8 cellular contexts compared by ENCODE assay signal in the genomic region with DNA sequence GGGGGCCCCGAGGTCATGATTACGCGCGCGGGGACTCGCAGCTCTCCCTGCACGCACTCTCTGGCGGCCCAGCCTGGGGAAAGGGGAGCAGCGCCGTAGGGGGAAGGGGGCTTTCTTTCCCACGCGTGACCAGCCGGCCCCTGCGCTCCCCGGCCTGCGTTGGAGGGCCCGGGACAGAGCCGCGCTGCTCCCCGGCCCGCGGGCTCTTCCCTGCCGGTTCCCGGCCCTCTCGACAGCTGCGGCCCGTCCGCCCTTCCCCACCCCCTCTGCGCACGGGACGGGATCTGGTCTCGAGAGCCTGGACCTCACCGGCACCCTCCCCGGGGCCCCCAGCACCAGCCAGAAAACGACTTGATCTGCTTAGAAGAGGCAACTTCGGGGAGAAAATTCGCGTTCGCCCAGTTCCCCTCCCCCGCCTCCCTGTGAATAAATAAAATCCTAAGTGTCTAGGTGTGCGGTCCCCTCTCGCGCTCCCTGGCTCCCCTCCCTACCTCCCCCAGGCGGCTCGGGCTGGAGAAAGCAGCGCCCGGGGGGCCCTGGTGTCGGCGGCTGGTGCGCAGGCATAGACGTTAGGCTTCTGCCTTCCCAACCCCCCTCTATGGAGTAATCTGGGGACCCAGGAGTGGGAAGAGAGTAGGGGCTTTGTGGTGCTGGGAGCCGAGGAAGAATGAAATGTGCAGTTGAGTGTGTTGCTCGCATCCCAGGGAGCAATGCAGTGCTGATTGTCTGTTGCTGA. TPM values are rescaled to one million over a fixed set of nuclear protein-coding genes. Genes with fewer than 3 reads are reported as not detected.
DNase-seq lines count a peak whose midpoint lies in the region; ATAC-seq and TF ChIP-seq lines count a peak whose summit lies in the region.

No MANE protein-coding gene starts in this region.

- H3K36me3 Mint-ChIP-seq in endodermal cell (ENCODE audit: low read depth) = no peaks in the 10 kb centered on the region
- H3K36me3 Mint-ChIP-seq in activated naive CD4-positive, alpha-beta T cell treated with anti-CD3 and anti-CD28 coated beads, Interleukin-2, amount 50 U/mL, for 72 hours = peaks cover 6 to 13% of the 10 kb centered on the region in 2 donors

- H3K9ac ChIP-seq in endodermal cell (ENCODE audit: extremely low read depth, low read length, poor library complexity, severe bottlenecking) = peak overlapping the region; percentile 90

- H3K4me1 ChIP-seq in endodermal cell (ENCODE audit: control insufficient read depth, insufficient read depth, low read length) (peaks cover 6% of the 10 kb centered on the region), lower lobe of right lung (peaks cover 4% of the 10 kb centered on the region), urinary bladder (ENCODE audit: insufficient read depth) (no peaks in the 10 kb centered on the region)

- intact Hi-C loops in lower lobe of right lung (cut with DNase I) = no loop called here

- 0 to 1% methylated on average over 8 to 53 of the region's 53 CpGs for WGBS in endodermal cell (ENCODE audit: insufficient coverage in 1 of 2, insufficient read length in 1 of 2), 2 experiments
- under 1% methylated on average over 53 of the region's 53 CpGs for WGBS in urinary bladder

- DNase-seq in Daoy (ENCODE audit: low read depth) (peak; percentile 63), NCI-H345 treated with DMSO at 0.1 percent for 48 hours (lab: John Stamatoyannopoulos, UW; ENCODE audit: unreplicated experiment) (peak; percentile 49), endodermal cell (peak; percentile 88), lower lobe of right lung (peak; percentile 52), SIG-M5 (lab: John Stamatoyannopoulos, UW) (no peak), NOMO-1 treated with DMSO at 0.1 percent for 48 hours (lab: John Stamatoyannopoulos, UW; ENCODE audit: unreplicated experiment) (no peak)
- no peak for DNase-seq in activated naive CD4-positive, alpha-beta T cell treated with anti-CD3 and anti-CD28 coated beads, Interleukin-2, amount 50 U/mL, for 72 hours (ENCODE audit: low spot score in 2 of 2)

- H3K36me3 ChIP-seq in endodermal cell (ENCODE audit: control insufficient read depth, insufficient read depth, low read length) (no peaks in the 10 kb centered on the region), lower lobe of right lung (no peaks in the 10 kb centered on the region), urinary bladder (ENCODE audit: insufficient read depth) (no peaks in the 10 kb centered on the region)

- H3K27ac Mint-ChIP-seq in endodermal cell = peak overlapping the region; percentile 91
- H3K27ac Mint-ChIP-seq in activated naive CD4-positive, alpha-beta T cell treated with anti-CD3 and anti-CD28 coated beads, Interleukin-2, amount 50 U/mL, for 72 hours = no peak overlapping the region

- peak overlapping the region; percentile 98 for H3K27ac ChIP-seq in endodermal cell (ENCODE audit: low read depth, low read length)
- H3K27ac ChIP-seq in lower lobe of right lung = peak overlapping the region; percentile 83
- H3K27ac ChIP-seq in urinary bladder (ENCODE audit: low read depth) = peak overlapping the region; percentile 65

- peak overlapping the region; percentile 96 for H3K4me3 ChIP-seq in endodermal cell (ENCODE audit: low read length)
- peak overlapping the region; percentile 57 for H3K4me3 ChIP-seq in lower lobe of right lung
- peak overlapping the region; percentile 60 for H3K4me3 ChIP-seq in urinary bladder (ENCODE audit: low read depth, low read length)

- H3K4me3 Mint-ChIP-seq in endodermal cell = peak overlapping the region; percentile 84

- no peaks in the 10 kb centered on the region for H3K9me3 Mint-ChIP-seq in endodermal cell
- H3K9me3 Mint-ChIP-seq in activated naive CD4-positive, alpha-beta T cell treated with anti-CD3 and anti-CD28 coated beads, Interleukin-2, amount 50 U/mL, for 72 hours = peaks cover 6 to 13% of the 10 kb centered on the region in 2 donors

- H3K27me3 ChIP-seq in endodermal cell (ENCODE audit: control insufficient read depth, insufficient read depth, low read length, poor library complexity, severe bottlenecking) (peaks cover 8% of the 10 kb centered on the region), lower lobe of right lung (ENCODE audit: low read depth) (peaks cover 15% of the 10 kb centered on the region)

- H3K4me1 Mint-ChIP-seq in endodermal cell = peaks cover 21% of the 10 kb centered on the region

- peak; percentile 76 to 80 for ATAC-seq in lower lobe of right lung
- ATAC-seq in activated naive CD4-positive, alpha-beta T cell treated with anti-CD3 and anti-CD28 coated beads, Interleukin-2, amount 50 U/mL, for 72 hours = no peak

- peaks cover 7% of the 10 kb centered on the region for H3K27me3 Mint-ChIP-seq in endodermal cell (ENCODE audit: insufficient read depth)

- TF ChIP-seq CTCF in endodermal cell (conservative IDR thresholded peaks at IDR 0.05) (peak; percentile 66), lower lobe of right lung (IDR thresholded peaks at IDR 0.05) (no peak)

- H3K9me3 ChIP-seq in endodermal cell (ENCODE audit: control insufficient read depth, low read length) = no peaks in the 10 kb centered on the region
- H3K9me3 ChIP-seq in lower lobe of right lung = no peaks in the 10 kb centered on the region

RNA-seq across cellular contexts. Expression of gene FIGN, which starts 0.8 kb away (rescaled TPM):
- total RNA-seq in Daoy (2014; rRNA removed; shearing (Covaris generic)) = 0.57 and 5.8 TPM in 2 replicates
- total RNA-seq in endodermal cell = 10 to 100 TPM; 18.6 to 20.5 TPM
- 28.1 TPM for polyA plus RNA-seq in endodermal cell (2013, experiment 1 of 2)
- 27.9 TPM for polyA plus RNA-seq in endodermal cell (2013, experiment 2 of 2)
- total RNA-seq in lower lobe of right lung = 5.8 TPM
- 6.9 TPM for total RNA-seq in urinary bladder
- polyA plus RNA-seq in urinary bladder = 1.5 TPM
- total RNA-seq in activated naive CD4-positive, alpha-beta T cell treated with anti-CD3 and anti-CD28 coated beads, Interleukin-2, amount 50 U/mL, for 72 hours = not detected

Comparison
In these comparisons a context has a peak if more than half of its experiments do, and no peak if none do; other contexts are left out.
1. DNase-seq: peak in Daoy (single experiment), NCI-H345 treated with DMSO at 0.1 percent for 48 hours (single experiment), endodermal cell (single experiment) and lower lobe of right lung (single experiment); none in activated naive CD4-positive, alpha-beta T cell treated with anti-CD3 and anti-CD28 coated beads, Interleukin-2, amount 50 U/mL, for 72 hours (0 of 2), SIG-M5 (single experiment) and NOMO-1 treated with DMSO at 0.1 percent for 48 hours (single experiment).
2. ATAC-seq: peak in lower lobe of right lung (2 of 2); none in activated naive CD4-positive, alpha-beta T cell treated with anti-CD3 and anti-CD28 coated beads, Interleukin-2, amount 50 U/mL, for 72 hours (0 of 2).
3. Peak in every context shown above with its lines, with median percentiles within 50 percentile points of each other: H3K27ac ChIP-seq and H3K4me3 ChIP-seq.